11 cellular contexts compared by ENCODE assay signal in the genomic region with DNA sequence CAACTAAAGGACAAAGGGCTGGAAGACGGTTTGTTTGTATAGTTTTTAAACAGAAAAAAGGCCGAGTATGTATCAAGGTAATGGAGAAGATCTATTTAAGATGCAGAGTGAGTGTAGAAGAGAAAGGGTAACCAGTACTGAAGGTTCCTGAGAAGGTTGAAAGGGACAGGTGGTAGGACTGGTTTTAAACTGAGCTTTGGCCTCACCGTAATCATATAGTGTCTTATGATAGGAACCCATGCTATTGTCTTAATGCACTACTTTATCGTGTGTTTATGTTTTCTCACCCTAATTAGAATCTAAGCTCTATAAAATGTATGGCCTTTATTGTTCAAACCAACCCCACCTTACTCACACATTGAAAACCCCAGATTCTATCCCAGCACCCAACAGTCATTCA.
"Had no signal": no experiment of that assay in that cellular context is flagged by ENCODE, and none has a peak within 500 bp of the region (broad histone marks: within the 10 kb centered on the region; RNA-seq: fewer than 3 reads in every experiment).

No MANE protein-coding gene starts in this region.

- DNase-seq: GM23248, GOT3, H7, H9, HCEC 1CT, HFFc6 had no signal

- H3K4me1 ChIP-seq: HAP-1 had no signal

- H3K36me3 ChIP-seq: HAP-1 had no signal

- H3K27ac ChIP-seq: GM23248 had no signal

- H3K4me1 Mint-ChIP-seq: GM23338 had no signal

- H3K4me3 Mint-ChIP-seq: GM23338, H9, HFFc6 had no signal

- FAIRE-seq: H1, H54 had no signal

- H3K9me3 ChIP-seq: HAP-1 had no signal

- H3K27ac Mint-ChIP-seq: GM23338, H9, HFFc6 had no signal

- ATAC-seq: GM23338, HCT116 had no signal

- H3K4me3 ChIP-seq: GM23248, GM23338, HAP-1 had no signal

- H3K9ac ChIP-seq: GM23248 had no signal
